ENCODE assay signal across 17 cellular contexts in the genomic region with DNA sequence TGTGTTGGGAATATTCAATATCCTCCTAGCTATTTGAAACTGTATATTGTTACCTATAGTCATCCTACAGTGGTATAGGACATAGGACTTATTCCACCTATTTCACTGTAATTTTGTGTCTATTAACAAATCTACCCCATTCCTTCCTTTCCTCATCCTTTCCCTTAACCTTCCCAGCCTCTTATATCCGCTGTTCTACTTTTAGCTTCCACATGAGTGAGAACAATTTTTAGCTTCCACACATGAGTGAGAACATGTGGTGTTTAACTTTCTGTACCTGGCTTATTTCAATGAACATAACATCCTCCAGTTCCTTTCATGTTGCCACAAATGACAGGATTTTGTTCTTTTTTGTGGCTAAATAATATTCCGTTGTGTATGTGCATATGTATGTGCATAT.
"Had no signal": no experiment of that assay in that cellular context is flagged by ENCODE, and none has a peak within 500 bp of the region (broad histone marks: within the 10 kb centered on the region; RNA-seq: fewer than 3 reads in every experiment).

No MANE protein-coding gene starts in this region.

- ATAC-seq: foreskin keratinocyte, gastroesophageal sphincter, heart left ventricle, left lung, lower lobe of right lung, mucosa of descending colon had no signal

- DNase-seq: dermis blood vessel endothelial cell; dorsolateral prefrontal cortex; effector CD4-positive, alpha-beta T cell; effector memory CD4-positive, alpha-beta T cell; foreskin keratinocyte; heart left ventricle; hypothalamus; immature natural killer cell; islet precursor cell; kidney; kidney glomerular epithelial cell; left lung; lower lobe of right lung; mesenchymal stem cell; mucosa of descending colon; naive B cell had no signal
